ENCODE assay signal across 8 cellular contexts in genomic region chr4:108620933-108621905, GRCh38. TPM values are rescaled to one million over a fixed set of nuclear protein-coding genes. Genes with fewer than 3 reads are reported as not detected.
A peak's percentile ranks its signal among the peaks of the same experiment; 100 is the strongest.
DNase-seq lines count a peak whose midpoint lies in the region; ATAC-seq and TF ChIP-seq lines count a peak whose summit lies in the region.

No MANE protein-coding gene starts in this region.

- TF ChIP-seq POLR2A in esophagus muscularis mucosa (IDR thresholded peaks at IDR 0.05; ENCODE audit: low read depth), result no peak
- TF ChIP-seq POLR2A in prostate gland (IDR thresholded peaks at IDR 0.05), result no peak

- H3K9me3 ChIP-seq in heart right ventricle (peaks cover 0 to 7% (median 0%) of the 10 kb centered on the region in 11 donors), esophagus muscularis mucosa (no peaks in the 10 kb centered on the region), prostate gland (no peaks in the 10 kb centered on the region)

- peaks cover 0 to 52% (median 41%) of the 10 kb centered on the region in 9 donors for H3K36me3 ChIP-seq in heart right ventricle
- peaks cover 30 to 47% (median 45%) of the 10 kb centered on the region in 4 donors for H3K36me3 ChIP-seq in esophagus muscularis mucosa
- H3K36me3 ChIP-seq in prostate gland, result peaks cover 0 to 14% of the 10 kb centered on the region in 2 donors

- 9 to 10% methylated on average over 23 of the region's 23 CpGs for WGBS in heart right ventricle, 2 donors
- WGBS in esophagus muscularis mucosa, result 18% methylated on average over 23 of the region's 23 CpGs
- WGBS in prostate gland, result 8% methylated on average over 23 of the region's 23 CpGs

- CTCF ChIA-PET in RWPE1 (lab: Yijun Ruan, JAX), result no interaction called here

- no peaks in the 10 kb centered on the region for H3K27me3 ChIP-seq in heart right ventricle
- no peaks in the 10 kb centered on the region for H3K27me3 ChIP-seq in esophagus muscularis mucosa
- H3K27me3 ChIP-seq in prostate gland (replicated peaks; ENCODE audit: insufficient read depth), result no peaks in the 10 kb centered on the region

- POLR2A ChIA-PET in RWPE1 (lab: Yijun Ruan, JAX; ENCODE audit: low non-redundant PET), result no interaction called here

- H3K27ac ChIP-seq in heart right ventricle (peak overlapping the region in 9 of 10 donors; percentile 40 to 92 (median 82)), RWPE1 (peak overlapping the region; percentile 79), esophagus muscularis mucosa (replicated peaks in 1 of 4) (peak overlapping the region; percentile 83 to 84 (median 84)), prostate gland (peak overlapping the region; percentile 64 to 70)

- no peak for TF ChIP-seq CTCF in heart right ventricle (IDR thresholded peaks at IDR 0.05)
- no peak for TF ChIP-seq CTCF in RWPE1 (conservative IDR thresholded peaks at IDR 0.05; ENCODE audit: low read depth)
- TF ChIP-seq CTCF in esophagus muscularis mucosa (IDR thresholded peaks at IDR 0.05), result no peak
- no peak for TF ChIP-seq CTCF in prostate gland (IDR thresholded peaks at IDR 0.05)

- no peak for DNase-seq in heart right ventricle
- no peak for DNase-seq in left cardiac atrium
- DNase-seq in RWPE1 (ENCODE audit: low spot score), result no peak
- DNase-seq in esophagus muscularis mucosa (ENCODE audit: extremely low spot score), result no peak
- no peak for DNase-seq in prostate gland (ENCODE audit: low spot score)
- DNase-seq in HuH-7.5 (ENCODE audit: low spot score), result no peak
- DNase-seq in AML-193 (lab: John Stamatoyannopoulos, UW), result no peak
- no peak for DNase-seq in NCI-H1436 (lab: John Stamatoyannopoulos, UW)

- H3K4me3 ChIP-seq in heart right ventricle, result peak overlapping the region; percentile 49 to 86 (median 76)
- peak overlapping the region; percentile 63 to 78 (median 72) for H3K4me3 ChIP-seq in esophagus muscularis mucosa
- H3K4me3 ChIP-seq in prostate gland, result peak overlapping the region; percentile 52 to 57

- peaks cover 0 to 54% (median 39%) of the 10 kb centered on the region in 9 donors for H3K4me1 ChIP-seq in heart right ventricle
- H3K4me1 ChIP-seq in esophagus muscularis mucosa, result peaks cover 12 to 46% (median 38%) of the 10 kb centered on the region in 4 donors
- H3K4me1 ChIP-seq in prostate gland (replicated peaks), result no peaks in the 10 kb centered on the region

- TF ChIP-seq EP300 in esophagus muscularis mucosa (IDR thresholded peaks at IDR 0.05), result no peak

- peak in 1 of 8 donors; percentile 35 for ATAC-seq in heart right ventricle
- no peak for ATAC-seq in left cardiac atrium

- intact Hi-C loops in heart right ventricle (cut with DNase I), result loop anchor here in 2 of 10 donors (1.0 to 10.0 kb wide), 3 partner anchors 29 to 906 kb away; partner anchors contain the start of gene OSTC (in 2 of the 2)
- intact Hi-C loops in left cardiac atrium (cut with DNase I), result no loop called here
- intact Hi-C loops in esophagus muscularis mucosa (cut with DNase I), result no loop called here
- intact Hi-C loops in prostate gland (cut with DNase I), result no loop called here

RNA-seq across cellular contexts. Expression of gene RPL34, which starts 0.8 kb away (rescaled TPM):
- total RNA-seq in heart right ventricle, result 100 to 1,000 TPM; 612 to 800 (median 663) TPM
- polyA plus RNA-seq in heart right ventricle, result 1,000 to 10,000 TPM; 3,315 to 3,397 TPM
- 100 to 1,000 TPM; 772 to 795 TPM for total RNA-seq in left cardiac atrium
- 1,000 to 10,000 TPM in 2 of 4 donors, 100 to 1,000 TPM in 2; 578 to 1,199 (median 854) TPM for total RNA-seq in esophagus muscularis mucosa
- total RNA-seq in prostate gland, result 1,000 to 10,000 TPM in 1 of 2 donors, 100 to 1,000 TPM in 1; 581 to 1,081 TPM

RNA-seq across cellular contexts. Expression of gene OSTC, which starts 29.2 kb away (rescaled TPM):
- 10 to 100 TPM; 21.8 to 47.7 (median 25.8) TPM for total RNA-seq in heart right ventricle
- 100 to 1,000 TPM in 1 of 2 donors, 10 to 100 TPM in 1; 28.8 to 113 TPM for polyA plus RNA-seq in heart right ventricle
- total RNA-seq in left cardiac atrium, result 10 to 100 TPM; 43.3 to 53.9 TPM
- 10 to 100 TPM; 22.4 to 40.8 (median 35.2) TPM for total RNA-seq in esophagus muscularis mucosa
- total RNA-seq in prostate gland, result 10 to 100 TPM; 48.7 to 85.9 TPM
